In genomic region chr12:125954362-125954761, GRCh38 we compare ENCODE assay signal across 20 cellular contexts.
DNase-seq lines count a peak whose midpoint lies in the region; ATAC-seq, FAIRE-seq and TF ChIP-seq lines count a peak whose summit lies in the region.
"Had no signal": no experiment of that assay in that cellular context is flagged by ENCODE, and none has a peak within 500 bp of the region (broad histone marks: within the 10 kb centered on the region; RNA-seq: fewer than 3 reads in every experiment).

No MANE protein-coding gene starts in this region.

- H3F3A ChIP-seq in GM23338 (replicated peaks; ENCODE audit: low read depth) = no peaks in the 10 kb centered on the region

- POLR2A ChIA-PET in H1 (lab: Charles Lee; ENCODE audit: partially characterized antibody) = no interaction called here

- no peak overlapping the region for H2AFZ ChIP-seq in GM23338
- no peak overlapping the region for H2AFZ ChIP-seq in H1 (ENCODE audit: low read length)
- no peak overlapping the region for H2AFZ ChIP-seq in trophoblast cell (ENCODE audit: insufficient read depth, low read length, poor library complexity)

- no peak overlapping the region for H3K4me3 Mint-ChIP-seq in GM23338
- H3K4me3 Mint-ChIP-seq: B cell; CD4-positive, CD25-positive, alpha-beta regulatory T cell; CD8-positive, alpha-beta T cell had no signal

- H3K36me3 Mint-ChIP-seq in GM23338 (ENCODE audit: low read depth) = peaks cover 53% of the 10 kb centered on the region
- H3K36me3 Mint-ChIP-seq: CD4-positive, CD25-positive, alpha-beta regulatory T cell; CD8-positive, alpha-beta T cell had no signal

- no peak for FAIRE-seq in H1 (lab: Jason Lieb, UNC)
- FAIRE-seq: A204.1, G401.6, GM12892 had no signal

- H4K91ac ChIP-seq in H1 (replicated peaks; ENCODE audit: insufficient read length, low read length) (no peak overlapping the region), trophoblast cell (ENCODE audit: low read depth, low read length) (no peak overlapping the region)

- H3K9ac ChIP-seq in H1 (replicated peaks in 1 of 4; ENCODE audit: extremely low read depth in 1 of 4, low read depth in 3 of 4, low read length in 3 of 4) (no peak overlapping the region), mesendoderm (ENCODE audit: low read length) (no peak overlapping the region), trophoblast cell (ENCODE audit: low read length) (no peak overlapping the region)
- H3K9ac ChIP-seq: BLaER1 had no signal

- CTCF ChIA-PET in H1 (lab: Charles Lee; ENCODE audit: partially characterized antibody) = interaction anchor here (0.7 to 1.1 kb wide), 3 partner anchors 10 to 549 kb away, joined by 3 read pairs; no protein-coding TSS in a partner anchor

- no peaks in the 10 kb centered on the region for H4K20me1 ChIP-seq in GM23338 (replicated peaks; ENCODE audit: insufficient read depth)
- no peaks in the 10 kb centered on the region for H4K20me1 ChIP-seq in H1 (replicated peaks in 1 of 2; ENCODE audit: control insufficient read depth in 1 of 2, insufficient read depth in 2 of 2, low read length in 2 of 2)
- H4K20me1 ChIP-seq: BLaER1 had no signal

- H3K9me3 ChIP-seq in H1 (ENCODE audit: insufficient read depth in 2 of 2, low read depth in 1 of 2, low read length in 1 of 2) (peaks cover 0 to 2% of the 10 kb centered on the region in 2 experiments; a peak in 1 of 4 replicates), trophoblast cell (ENCODE audit: insufficient read depth, low read depth, low read length) (peaks cover 2% of the 10 kb centered on the region)
- H3K9me3 ChIP-seq: BLaER1, Caco-2 had no signal

- TF ChIP-seq POLR2A in H1 (IDR thresholded peaks at IDR 0.05; ENCODE audit: control extremely low read depth in 1 of 2, low read depth in 2 of 2, low read length in 2 of 2) = no peak

- no peak overlapping the region for H3K4me3 ChIP-seq in GM23338
- H3K4me3 ChIP-seq in H1 (ENCODE audit: extremely low read depth in 1 of 4, insufficient read depth in 2 of 4, low read depth in 3 of 4, low read length in 4 of 4) = no peak overlapping the region
- H3K4me3 ChIP-seq in mesendoderm (ENCODE audit: low read length) = no peak overlapping the region
- H3K4me3 ChIP-seq in trophoblast cell (ENCODE audit: low read depth, low read length) = no peak overlapping the region
- H3K4me3 ChIP-seq: BLaER1 had no signal

- no peak overlapping the region for H3K27ac Mint-ChIP-seq in GM23338
- H3K27ac Mint-ChIP-seq: B cell; CD4-positive, CD25-positive, alpha-beta regulatory T cell; CD8-positive, alpha-beta T cell had no signal

- DNase-seq in GM23338 (ENCODE audit: low spot score) = peak; percentile 5
- DNase-seq in H1 (ENCODE audit: low read depth in 1 of 2, low spot score in 2 of 2) = no peak
- peak; percentile 39 for DNase-seq in mesendoderm
- DNase-seq in trophoblast cell = peak; percentile 65 to 80
- DNase-seq in stimulated activated CD4-positive, alpha-beta T cell treated with anti-CD3 and anti-CD28 coated beads, Interleukin-4, amount 100 ng/mL, for 24 hours = no peak
- DNase-seq in activated T-cell treated with anti-CD3 and anti-CD28 coated beads for 4 hours = no peak
- DNase-seq in Right ventricle myocardium superior = no peak
- DNase-seq: Caco-2; CD4-positive, CD25-positive, alpha-beta regulatory T cell; CD8-positive, alpha-beta T cell; DMS153; DND-41; HCEC 1CT had no signal

- no peaks in the 10 kb centered on the region for H3K27me3 ChIP-seq in GM23338 (ENCODE audit: insufficient read depth)
- no peaks in the 10 kb centered on the region for H3K27me3 ChIP-seq in H1 (replicated peaks in 1 of 4; ENCODE audit: control insufficient read depth in 3 of 4, extremely low read depth in 1 of 4, insufficient read depth in 3 of 4, low read length in 3 of 4)
- H3K27me3 ChIP-seq in mesendoderm (ENCODE audit: insufficient read depth, low read length, poor library complexity) = no peaks in the 10 kb centered on the region
- H3K27me3 ChIP-seq in trophoblast cell (ENCODE audit: insufficient read depth, low read length) = no peaks in the 10 kb centered on the region
- H3K27me3 ChIP-seq: BLaER1 had no signal

- TF ChIP-seq CTCF in GM23338 (conservative IDR thresholded peaks at IDR 0.05; ENCODE audit: low read depth in 2 of 2) (0 out of 4 replicates have a peak, but pooled peaks of 1 of the 2 experiments have one; percentile 6), H1 (IDR thresholded peaks at IDR 0.05; ENCODE audit: control extremely low read depth in 1 of 3, insufficient read depth in 1 of 3, low read depth in 1 of 3, low read length in 3 of 3) (peak; percentile 19 to 56 (median 20); a peak in 3 of 4 replicates)

- peaks cover 97% of the 10 kb centered on the region for H3K9me3 Mint-ChIP-seq in GM23338

- ATAC-seq in GM23338 = no peak
- no peak for ATAC-seq in Right ventricle myocardium superior (ENCODE audit: poor library complexity)
- ATAC-seq: CD8-positive, alpha-beta T cell had no signal

- WGBS in H1 (ENCODE audit: extremely low coverage in 1 of 2, insufficient coverage in 1 of 2, insufficient read length in 1 of 2, insufficient replicate concordance in 2 of 2, low coverage in 1 of 2, low lambda C conversion rate in 2 of 2, missing lambda C conversion rate in 1 of 2), 2 experiments = 89% methylated on average over 4 of the region's 4 CpGs; no CpG with 5 or more reads in 1 of the 2 experiments
- WGBS in mesendoderm (ENCODE audit: extremely low coverage, insufficient coverage, low lambda C conversion rate) = no CpG with 5 or more reads among the region's 4 CpGs
- WGBS in trophoblast cell (ENCODE audit: extremely low coverage, insufficient coverage, insufficient read length) = no CpG with 5 or more reads among the region's 4 CpGs

- no peaks in the 10 kb centered on the region for H3K27me3 Mint-ChIP-seq in GM23338 (ENCODE audit: insufficient read depth, low read depth, poor library complexity)
- H3K27me3 Mint-ChIP-seq: B cell; CD4-positive, CD25-positive, alpha-beta regulatory T cell had no signal

- H3K36me3 ChIP-seq in GM23338 (ENCODE audit: insufficient read depth) = no peaks in the 10 kb centered on the region
- H3K36me3 ChIP-seq in H1 (ENCODE audit: control insufficient read depth in 2 of 4, insufficient read depth in 4 of 4, low read length in 3 of 4) = peaks cover 0 to 2% (median 0%) of the 10 kb centered on the region in 4 experiments; a peak in 1 of 8 replicates
- no peaks in the 10 kb centered on the region for H3K36me3 ChIP-seq in mesendoderm (ENCODE audit: control insufficient read depth, insufficient read depth, low read length)
- H3K36me3 ChIP-seq in trophoblast cell (ENCODE audit: control insufficient read depth in 1 of 2, insufficient read depth in 2 of 2, low read length in 2 of 2) = no peaks in the 10 kb centered on the region
- H3K36me3 ChIP-seq: BLaER1 had no signal

- H3K18ac ChIP-seq in H1 (ENCODE audit: extremely low read depth, low read length) = no peak overlapping the region
- no peak overlapping the region for H3K18ac ChIP-seq in mesendoderm (ENCODE audit: low read length)
- H3K18ac ChIP-seq in trophoblast cell (ENCODE audit: low read length) = no peak overlapping the region

- H2BK15ac ChIP-seq in H1 (ENCODE audit: low read length) (no peak overlapping the region), mesendoderm (replicated peaks; ENCODE audit: low read depth) (no peak overlapping the region)

- H3K23me2 ChIP-seq in H1 (ENCODE audit: low read depth, low read length) = peaks cover 1% of the 10 kb centered on the region; the same call in 1 of the 2 replicates

- no peak overlapping the region for H2AK5ac ChIP-seq in H1 (ENCODE audit: low read depth, low read length)
- H2AK5ac ChIP-seq in mesendoderm (ENCODE audit: low read length) = no peak overlapping the region
- H2AK5ac ChIP-seq in trophoblast cell (ENCODE audit: low read length) = no peak overlapping the region

- H3K79me1 ChIP-seq in H1 (ENCODE audit: low read depth, low read length) (no peaks in the 10 kb centered on the region), mesendoderm (ENCODE audit: low read length) (no peaks in the 10 kb centered on the region), trophoblast cell (ENCODE audit: low read length) (no peaks in the 10 kb centered on the region)

- H3K4me1 ChIP-seq in GM23338 (ENCODE audit: insufficient read depth) = no peaks in the 10 kb centered on the region
- H3K4me1 ChIP-seq in H1 (replicated peaks in 1 of 4; ENCODE audit: control insufficient read depth in 3 of 4, insufficient read depth in 4 of 4, low read length in 3 of 4) = no peaks in the 10 kb centered on the region
- H3K4me1 ChIP-seq in mesendoderm (ENCODE audit: control insufficient read depth, low read depth, low read length) = no peaks in the 10 kb centered on the region
- H3K4me1 ChIP-seq in trophoblast cell (ENCODE audit: control insufficient read depth in 1 of 2, insufficient read depth in 2 of 2, low read length in 2 of 2) = no peaks in the 10 kb centered on the region
- H3K4me1 ChIP-seq: BLaER1, Caco-2 had no signal

- H3K56ac ChIP-seq in H1 (replicated peaks; ENCODE audit: insufficient read length, low read depth, low read length) (no peak overlapping the region), mesendoderm (ENCODE audit: low read length) (no peak overlapping the region)

- no peak overlapping the region for H2BK12ac ChIP-seq in H1 (ENCODE audit: low read depth, low read length)
- no peak overlapping the region for H2BK12ac ChIP-seq in trophoblast cell (ENCODE audit: low read length)

- H3K4me1 Mint-ChIP-seq in GM23338 = no peaks in the 10 kb centered on the region
- H3K4me1 Mint-ChIP-seq: B cell; CD4-positive, CD25-positive, alpha-beta regulatory T cell had no signal

- TF ChIP-seq RAD21 in H1 (IDR thresholded peaks at IDR 0.05 in 1 of 2, conservative IDR thresholded peaks at IDR 0.05 in 1 of 2; ENCODE audit: low read depth in 2 of 2, low read length in 2 of 2) = peak in 1 of 2 experiments; percentile 35; a peak in 2 of 4 replicates

- intact Hi-C loops in Right ventricle myocardium superior (cut with DNase I) = no loop called here

- H3K27ac ChIP-seq in GM23338 (ENCODE audit: low read depth) (no peak overlapping the region), H1 (ENCODE audit: low read depth, low read length) (no peak overlapping the region), mesendoderm (ENCODE audit: low read depth, low read length) (no peak overlapping the region), trophoblast cell (ENCODE audit: low read depth, low read length) (no peak overlapping the region)
- H3K27ac ChIP-seq: 22Rv1, BLaER1, C4-2B had no signal

- H4K5ac ChIP-seq in H1 (ENCODE audit: insufficient read length, low read depth, low read length) (no peak overlapping the region), mesendoderm (ENCODE audit: low read length) (no peak overlapping the region)

- H3K14ac ChIP-seq in H1 (ENCODE audit: insufficient read length) = no peak overlapping the region
- H3K14ac ChIP-seq in trophoblast cell (ENCODE audit: low read length) = no peak overlapping the region

- no peaks in the 10 kb centered on the region for H3K9me2 ChIP-seq in GM23338 (ENCODE audit: insufficient read depth)

- H3K23ac ChIP-seq in H1 (ENCODE audit: insufficient read length) (no peak overlapping the region), mesendoderm (ENCODE audit: low read length) (no peak overlapping the region), trophoblast cell (ENCODE audit: low read length) (no peak overlapping the region)

- H2BK5ac ChIP-seq in H1 (ENCODE audit: low read depth, low read length) = no peak overlapping the region
- no peak overlapping the region for H2BK5ac ChIP-seq in mesendoderm (ENCODE audit: low read length)
- H2BK5ac ChIP-seq in trophoblast cell (ENCODE audit: low read depth, low read length, poor library complexity) = no peak overlapping the region

- no peak overlapping the region for H4K8ac ChIP-seq in H1 (ENCODE audit: extremely low read depth, insufficient read depth, low read length)
- H4K8ac ChIP-seq in mesendoderm (ENCODE audit: low read depth, low read length) = no peak overlapping the region
- no peak overlapping the region for H4K8ac ChIP-seq in trophoblast cell (ENCODE audit: low read depth, low read length)

- no peak overlapping the region for H4K12ac ChIP-seq in trophoblast cell (ENCODE audit: low read depth, low read length)

- no peak overlapping the region for H2BK20ac ChIP-seq in H1 (ENCODE audit: low read length)

- H3K79me2 ChIP-seq in GM23338 (replicated peaks; ENCODE audit: insufficient read depth) (no peaks in the 10 kb centered on the region), H1 (ENCODE audit: control insufficient read depth in 1 of 2, insufficient read depth in 2 of 2, low read length in 2 of 2) (no peaks in the 10 kb centered on the region), mesendoderm (ENCODE audit: control insufficient read depth, insufficient read depth, low read length) (no peaks in the 10 kb centered on the region), trophoblast cell (ENCODE audit: control insufficient read depth, insufficient read depth, low read length, poor library complexity) (no peaks in the 10 kb centered on the region)

- no peak overlapping the region for H3K4me2 ChIP-seq in GM23338
- H3K4me2 ChIP-seq in H1 (ENCODE audit: insufficient read depth in 1 of 2, low read depth in 2 of 2, low read length in 2 of 2) = no peak overlapping the region
- no peak overlapping the region for H3K4me2 ChIP-seq in mesendoderm (ENCODE audit: low read length)
- H3K4me2 ChIP-seq in trophoblast cell (ENCODE audit: low read length) = no peak overlapping the region
- H3K4me2 ChIP-seq: BLaER1 had no signal

- TF ChIP-seq EP300 in H1 (IDR thresholded peaks at IDR 0.05; ENCODE audit: borderline replicate concordance in 1 of 2, low read depth in 2 of 2, low read length in 2 of 2) = no peak

- no peak overlapping the region for H3K4ac ChIP-seq in H1 (replicated peaks; ENCODE audit: insufficient read length, low read depth, low read length)
- no peak overlapping the region for H3K4ac ChIP-seq in mesendoderm (ENCODE audit: low read depth, low read length)
- no peak overlapping the region for H3K4ac ChIP-seq in trophoblast cell (ENCODE audit: low read depth, low read length)

- no peak overlapping the region for H2BK120ac ChIP-seq in H1 (replicated peaks; ENCODE audit: low read depth, low read length)
- H2BK120ac ChIP-seq in mesendoderm (ENCODE audit: low read depth, low read length) = no peak overlapping the region
- no peak overlapping the region for H2BK120ac ChIP-seq in trophoblast cell (ENCODE audit: insufficient read depth, low read length, poor library complexity)

Comparison
In these comparisons a context has a peak if more than half of its experiments do, and no peak if none do; other contexts are left out.
1. DNase-seq: peak in GM23338 (single experiment), mesendoderm (single experiment) and trophoblast cell (2 of 2); none in H1 (0 of 2), stimulated activated CD4-positive, alpha-beta T cell treated with anti-CD3 and anti-CD28 coated beads, Interleukin-4, amount 100 ng/mL, for 24 hours (single experiment), activated T-cell treated with anti-CD3 and anti-CD28 coated beads for 4 hours (single experiment) and Right ventricle myocardium superior (single experiment).